ENCODE assay signal across 14 cellular contexts in genomic region chr22:35893698-35894097, GRCh38.
DNase-seq lines count a peak whose midpoint lies in the region; ATAC-seq and TF ChIP-seq lines count a peak whose summit lies in the region.
"Had no signal": no experiment of that assay in that cellular context is flagged by ENCODE, and none has a peak within 500 bp of the region (broad histone marks: within the 10 kb centered on the region; RNA-seq: fewer than 3 reads in every experiment).

No MANE protein-coding gene starts in this region.

- peak; percentile 52 for ATAC-seq in right cardiac atrium
- ATAC-seq in sciatic nerve, result peak; percentile 87
- ATAC-seq: naive thymus-derived CD8-positive, alpha-beta T cell had no signal

- no TSS peak for BruUV-seq in Caco-2 (replicated peaks; lab: Mats Ljungman, UMichigan)

- H3K4me3 Mint-ChIP-seq in Caco-2 (ENCODE audit: unreplicated experiment), result peak overlapping the region; percentile 10
- H3K4me3 Mint-ChIP-seq in activated T-helper 2 cell treated with anti-CD3 and anti-CD28 coated beads, Interferon-gamma antibody, Interleukin-2, Interleukin-4, amounts not matched to agents 10 μg/mL and 5 μg/mL and 100 μg/mL, durations not matched to agents 14 hours and 24 hours and 36 hours (ENCODE audit: low read depth), result no peak overlapping the region
- H3K4me3 Mint-ChIP-seq: naive thymus-derived CD8-positive, alpha-beta T cell had no signal

- peaks cover 60% of the 10 kb centered on the region for H3K4me1 Mint-ChIP-seq in Caco-2 (ENCODE audit: low read depth, unreplicated experiment)
- H3K4me1 Mint-ChIP-seq in activated T-helper 2 cell treated with anti-CD3 and anti-CD28 coated beads, Interferon-gamma antibody, Interleukin-2, Interleukin-4, amounts not matched to agents 10 μg/mL and 5 μg/mL and 100 μg/mL, durations not matched to agents 14 hours and 24 hours and 36 hours (ENCODE audit: low read depth), result peaks cover 4% of the 10 kb centered on the region

- H3K9me3 ChIP-seq in Caco-2, result no peaks in the 10 kb centered on the region
- H3K9me3 ChIP-seq in right cardiac atrium (ENCODE audit: control insufficient read depth, low read length), result no peaks in the 10 kb centered on the region
- H3K9me3 ChIP-seq: SK-N-SH, spleen, suprapubic skin had no signal

- intact Hi-C loops in Caco-2 (cut with micrococcal nuclease; ENCODE audit: unreplicated experiment) (loop anchor here (2.0 kb wide), 1 partner anchor 21 kb away; no protein-coding TSS in a partner anchor), right cardiac atrium (cut with DNase I) (loop anchor here in 1 of 4 donors (2.0 kb wide), 1 partner anchor 21 kb away; no protein-coding TSS in a partner anchor), sciatic nerve (cut with DNase I) (no loop called here)
- intact Hi-C loops in activated T-helper 2 cell treated with anti-CD3 and anti-CD28 coated beads, Interferon-gamma antibody, Interleukin-2, Interleukin-4, amounts not matched to agents 10 μg/mL and 5 μg/mL and 100 μg/mL, durations not matched to agents 14 hours and 24 hours and 36 hours (cut with micrococcal nuclease), result no loop called here

- 29% methylated on average over 4 of the region's 4 CpGs for WGBS in right cardiac atrium

- H3K9me3 Mint-ChIP-seq in Caco-2 (ENCODE audit: unreplicated experiment), result peaks cover 10% of the 10 kb centered on the region
- H3K9me3 Mint-ChIP-seq in activated T-helper 2 cell treated with anti-CD3 and anti-CD28 coated beads, Interferon-gamma antibody, Interleukin-2, Interleukin-4, amounts not matched to agents 10 μg/mL and 5 μg/mL and 100 μg/mL, durations not matched to agents 14 hours and 24 hours and 36 hours, result no peaks in the 10 kb centered on the region
- H3K9me3 Mint-ChIP-seq: naive thymus-derived CD8-positive, alpha-beta T cell had no signal

- H3K27me3 Mint-ChIP-seq in Caco-2 (ENCODE audit: insufficient read depth, unreplicated experiment), result no peaks in the 10 kb centered on the region
- H3K27me3 Mint-ChIP-seq in activated T-helper 2 cell treated with anti-CD3 and anti-CD28 coated beads, Interferon-gamma antibody, Interleukin-2, Interleukin-4, amounts not matched to agents 10 μg/mL and 5 μg/mL and 100 μg/mL, durations not matched to agents 14 hours and 24 hours and 36 hours (ENCODE audit: low read depth), result peaks cover 36% of the 10 kb centered on the region

- H3K4me3 ChIP-seq in Caco-2 (ENCODE audit: low read depth, low read length), result no peak overlapping the region
- peak overlapping the region; percentile 68 for H3K4me3 ChIP-seq in right cardiac atrium (ENCODE audit: low read length)
- H3K4me3 ChIP-seq: spleen had no signal

- TF ChIP-seq CTCF in Caco-2 (IDR thresholded peaks at IDR 0.05; ENCODE audit: insufficient read depth in 1 of 2, low read depth in 1 of 2, low read length in 1 of 2, severe bottlenecking in 1 of 2, unreplicated experiment in 1 of 2), result no peak

- CTCF ChIA-PET in Caco-2 (lab: Charles Lee), result interaction anchor here (1.0 to 1.5 kb wide), 2 partner anchors 10 to 53 kb away, joined by 3 read pairs; no protein-coding TSS in a partner anchor

- peak overlapping the region; percentile 62 for H3K27ac ChIP-seq in right cardiac atrium (ENCODE audit: low read length)

- POLR2A ChIA-PET in Caco-2 (lab: Charles Lee), result interaction anchor here (0.7 kb wide), 1 partner anchor 58 kb away, joined by 6 read pairs; no protein-coding TSS in a partner anchor

- DNase-seq in Caco-2 (no peak), dermis microvascular lymphatic vessel endothelial cell (ENCODE audit: low read depth in 2 of 2) (peak; percentile 38 to 45), right cardiac atrium (no peak), sciatic nerve (ENCODE audit: low spot score) (no peak), islet precursor cell (no peak), hepatic stellate cell (ENCODE audit: low spot score) (no peak)
- no peak for DNase-seq in activated T-helper 2 cell treated with anti-CD3 and anti-CD28 coated beads, Interferon-gamma antibody, Interleukin-2, Interleukin-4, amounts not matched to agents 10 μg/mL and 5 μg/mL and 100 μg/mL, durations not matched to agents 14 hours and 24 hours and 36 hours (ENCODE audit: low spot score)
- no peak for DNase-seq in stimulated activated CD4-positive, alpha-beta T cell treated with anti-CD3 and anti-CD28 coated beads, Interleukin-4, amount 100 ng/mL, for 24 hours
- DNase-seq: activated naive CD4-positive, alpha-beta T cell; caudate nucleus; naive thymus-derived CD8-positive, alpha-beta T cell; SK-N-SH; spleen had no signal

- H3K36me3 ChIP-seq in Caco-2 (ENCODE audit: control insufficient read depth, insufficient read depth, low read length), result no peaks in the 10 kb centered on the region; the same call in 1 of the 2 replicates
- H3K36me3 ChIP-seq: spleen, suprapubic skin had no signal

- H3K4me1 ChIP-seq in Caco-2 (peaks cover 77% of the 10 kb centered on the region), right cardiac atrium (ENCODE audit: control insufficient read depth, insufficient read depth, low read length) (peaks cover 6% of the 10 kb centered on the region)

- H3K27me3 ChIP-seq in Caco-2 (replicated peaks; ENCODE audit: control insufficient read depth, insufficient read depth, low read length) (no peaks in the 10 kb centered on the region), right cardiac atrium (ENCODE audit: control insufficient read depth, insufficient read depth) (no peaks in the 10 kb centered on the region)
- H3K27me3 ChIP-seq: suprapubic skin had no signal

- peaks cover 16% of the 10 kb centered on the region for H3K36me3 Mint-ChIP-seq in Caco-2 (ENCODE audit: insufficient read depth, unreplicated experiment)
- H3K36me3 Mint-ChIP-seq in activated T-helper 2 cell treated with anti-CD3 and anti-CD28 coated beads, Interferon-gamma antibody, Interleukin-2, Interleukin-4, amounts not matched to agents 10 μg/mL and 5 μg/mL and 100 μg/mL, durations not matched to agents 14 hours and 24 hours and 36 hours (ENCODE audit: low read depth), result no peaks in the 10 kb centered on the region
- H3K36me3 Mint-ChIP-seq: naive thymus-derived CD8-positive, alpha-beta T cell had no signal

- H3K27ac Mint-ChIP-seq in Caco-2 (ENCODE audit: unreplicated experiment), result peak overlapping the region; percentile 8
- no peak overlapping the region for H3K27ac Mint-ChIP-seq in activated T-helper 2 cell treated with anti-CD3 and anti-CD28 coated beads, Interferon-gamma antibody, Interleukin-2, Interleukin-4, amounts not matched to agents 10 μg/mL and 5 μg/mL and 100 μg/mL, durations not matched to agents 14 hours and 24 hours and 36 hours
- H3K27ac Mint-ChIP-seq: naive thymus-derived CD8-positive, alpha-beta T cell had no signal

Comparison
In these comparisons a context has a peak if more than half of its experiments do, and no peak if none do; other contexts are left out.
1. DNase-seq: peak in dermis microvascular lymphatic vessel endothelial cell (2 of 2); none in Caco-2 (0 of 2), right cardiac atrium (0 of 3), sciatic nerve (single experiment), islet precursor cell (single experiment), hepatic stellate cell (single experiment), activated T-helper 2 cell treated with anti-CD3 and anti-CD28 coated beads, Interferon-gamma antibody, Interleukin-2, Interleukin-4, amounts not matched to agents 10 μg/mL and 5 μg/mL and 100 μg/mL, durations not matched to agents 14 hours and 24 hours and 36 hours (single experiment) and stimulated activated CD4-positive, alpha-beta T cell treated with anti-CD3 and anti-CD28 coated beads, Interleukin-4, amount 100 ng/mL, for 24 hours (single experiment).